3 cellular contexts compared by ENCODE assay signal in the genomic region with DNA sequence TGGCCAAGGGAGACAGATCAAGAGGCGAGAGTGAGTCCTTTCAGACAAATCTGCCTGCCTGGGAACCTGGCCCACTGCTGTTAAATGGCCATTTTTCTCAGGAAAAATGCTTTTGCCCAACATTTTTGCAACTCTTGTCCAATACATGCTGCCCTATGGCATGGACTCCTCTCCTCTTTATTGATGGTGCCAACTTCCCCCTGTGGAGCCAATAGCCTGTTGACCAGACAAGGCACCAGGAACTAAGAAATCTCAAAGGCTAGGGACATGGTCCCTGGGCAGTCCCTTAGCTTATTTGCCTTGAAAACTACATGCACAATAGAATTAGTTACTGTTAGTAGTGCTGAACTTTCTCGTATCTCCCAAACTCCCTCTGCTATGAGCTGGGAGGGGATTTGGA.
"Had no signal": no experiment of that assay in that cellular context is flagged by ENCODE, and none has a peak within 500 bp of the region (broad histone marks: within the 10 kb centered on the region; RNA-seq: fewer than 3 reads in every experiment).

No MANE protein-coding gene starts in this region.

- H3K4me3 ChIP-seq: GM12878 had no signal

- ATAC-seq: GM12878 had no signal

- DNase-seq: GDM1, GF-D8 had no signal
